Comparison of ENCODE assay signal across 1 cellular context in the genomic region with DNA sequence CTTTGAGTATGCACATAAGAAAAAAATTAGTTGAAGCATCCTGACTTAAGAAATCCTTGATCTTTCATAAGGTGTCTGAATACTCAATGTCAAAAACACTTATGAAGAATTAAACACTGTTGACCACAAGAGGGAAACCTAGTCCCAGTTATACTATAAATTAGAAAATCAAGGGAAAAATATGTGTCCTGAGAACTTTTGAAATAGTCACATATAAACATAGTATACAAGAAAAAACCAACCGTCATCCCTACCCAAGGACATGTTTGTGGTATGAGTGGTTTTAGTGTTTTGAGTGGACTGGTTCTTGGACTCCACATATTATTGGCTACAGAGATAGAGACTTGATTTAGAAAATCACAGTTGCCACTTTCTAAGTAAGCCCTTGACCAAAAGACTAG.
TF ChIP-seq lines count a peak whose summit lies in the region.

No MANE protein-coding gene starts in this region.

TF ChIP-seq in HepG2, 621 proteins besides CTCF, POLR2A, EP300 and RAD21:
- TF ChIP-seq JDP2 (CRISPR knock-in tag; IDR thresholded peaks at IDR 0.05; ENCODE audit: borderline replicate concordance) (no peak), STAG1 (CRISPR knock-in tag; IDR thresholded peaks at IDR 0.05) (peak; percentile 64), SMC3 (IDR thresholded peaks at IDR 0.05; ENCODE audit: low read length) (peak; percentile 60)
TF ChIP-seq in HepG2: peak in this region for 2.
